In genomic region chr15:86034904-86035303, GRCh38 we compare ENCODE assay signal across 10 cellular contexts. TPM values are rescaled to one million over a fixed set of nuclear protein-coding genes. Genes with fewer than 3 reads are reported as not detected.
"Had no signal": no experiment of that assay in that cellular context is flagged by ENCODE, and none has a peak within 500 bp of the region (broad histone marks: within the 10 kb centered on the region; RNA-seq: fewer than 3 reads in every experiment).

No MANE protein-coding gene starts in this region.

- DNase-seq: H9, HCEC 1CT, HFFc6, IMR-90 had no signal

- ATAC-seq: GM23338, K562 had no signal

- FAIRE-seq: H1, H54, HTR-8/SVneo, K562 had no signal

- H3K4me3 ChIP-seq: GM23338, K562 had no signal

RNA-seq across cellular contexts. Expression of gene AGBL1, which starts 44.8 kb away (rescaled TPM):
- total RNA-seq: H1, H9, HFFc6, HT-29, IMR-90, K562 had no signal
- polyA plus RNA-seq: GM23338, H1, IMR-90, K562 had no signal
